ENCODE assay signal across 2 cellular contexts in the genomic region with DNA sequence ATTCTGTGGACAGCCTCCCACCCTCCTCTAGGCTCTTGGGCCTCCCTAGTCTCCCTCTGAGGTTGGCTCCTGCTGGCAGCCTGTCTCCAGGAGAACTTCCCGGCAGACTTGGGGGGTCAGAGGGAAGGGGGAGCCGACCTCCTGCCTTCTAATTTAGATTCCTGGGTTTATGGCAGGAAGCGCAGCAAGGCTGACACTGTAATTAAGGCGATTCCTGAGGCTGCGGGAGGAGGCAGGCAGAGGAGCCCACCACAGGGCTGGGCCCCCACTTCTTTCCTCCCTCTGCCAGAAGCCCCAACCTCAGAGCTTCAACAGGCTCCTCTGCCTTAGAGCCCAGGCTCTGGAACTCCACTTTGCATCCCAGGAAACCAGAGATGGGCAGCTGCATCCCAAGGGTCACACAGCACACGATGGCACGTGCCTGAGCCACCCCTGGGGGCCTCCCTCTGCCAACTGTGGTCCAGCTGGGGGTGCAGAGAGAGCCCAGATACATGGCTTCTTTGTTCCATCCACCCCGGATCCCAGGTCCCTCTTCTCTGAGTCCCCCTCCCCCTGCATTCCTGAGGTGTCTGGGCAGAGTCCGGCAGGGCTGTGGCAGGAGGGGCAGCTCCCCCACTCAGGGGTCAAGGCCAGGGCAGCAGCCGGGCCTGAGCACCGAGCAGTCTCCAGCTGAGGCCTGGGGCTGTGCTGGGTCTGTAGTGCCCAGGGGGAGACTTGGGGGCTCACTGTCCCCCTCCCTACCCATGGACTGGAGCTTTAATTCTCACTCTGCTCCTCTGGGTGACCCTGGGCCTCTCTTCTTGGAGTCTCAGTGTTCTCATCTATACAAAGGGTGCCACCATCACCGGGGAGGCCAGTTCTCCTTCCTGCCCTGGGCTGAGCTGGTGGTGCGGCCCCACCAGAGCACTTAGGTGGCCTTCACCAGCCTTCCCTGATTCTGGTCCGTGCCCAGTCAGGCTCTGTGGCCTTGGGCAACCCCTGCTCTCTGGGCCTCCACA.
TF ChIP-seq lines count a peak whose summit lies in the region.

No MANE protein-coding gene starts in this region.

TF ChIP-seq in HEK293, 187 proteins besides CTCF, POLR2A, EP300 and RAD21:
- TF ChIP-seq ZNF501 (tag by site-specific recombination; IDR thresholded peaks at IDR 0.05) (no peak), ZSCAN16 (tag by site-specific recombination; IDR thresholded peaks at IDR 0.05) (no peak), GLIS1 (tag by site-specific recombination; IDR thresholded peaks at IDR 0.05) (peak; percentile 98), ZNF155 (tag by site-specific recombination; IDR thresholded peaks at IDR 0.05) (no peak), ZNF133 (tag by site-specific recombination; IDR thresholded peaks at IDR 0.05) (no peak), ZNF529 (tag by site-specific recombination; IDR thresholded peaks at IDR 0.05; ENCODE audit: insufficient replicate concordance) (no peak), SP7 (tag by site-specific recombination; IDR thresholded peaks at IDR 0.05) (peak; percentile 56; the same call in 1 of the 2 replicates), ZNF341 (tag by site-specific recombination; IDR thresholded peaks at IDR 0.05; ENCODE audit: low read depth) (no peak), ZNF19 (tag by site-specific recombination; IDR thresholded peaks at IDR 0.05; ENCODE audit: low read depth) (no peak)
TF ChIP-seq in HEK293: peak in this region for 2.

TF ChIP-seq in HepG2, 621 proteins besides CTCF, POLR2A, EP300 and RAD21 (continues in another document):
- TF ChIP-seq ZMYM4 (CRISPR knock-in tag; IDR thresholded peaks at IDR 0.05) (peak; percentile 64), KDM1A (CRISPR knock-in tag; IDR thresholded peaks at IDR 0.05) (peak; percentile 94), MEIS2 (CRISPR knock-in tag; IDR thresholded peaks at IDR 0.05) (no peak; the same call in 1 of the 2 replicates), PHF20 (CRISPR knock-in tag; IDR thresholded peaks at IDR 0.05) (no peak), SMC3 (IDR thresholded peaks at IDR 0.05; ENCODE audit: low read length) (no peak), KDM5B (CRISPR knock-in tag; IDR thresholded peaks at IDR 0.05; ENCODE audit: borderline replicate concordance) (peak; percentile 47; the same call in 1 of the 2 replicates), ZNF572 (CRISPR knock-in tag; IDR thresholded peaks at IDR 0.05) (no peak), ZSCAN5A (CRISPR knock-in tag; IDR thresholded peaks at IDR 0.05; ENCODE audit: borderline replicate concordance) (no peak), ZNF20 (CRISPR knock-in tag; IDR thresholded peaks at IDR 0.05) (no peak), ZNF589 (CRISPR knock-in tag; conservative IDR thresholded peaks at IDR 0.05) (0 out of 2 replicates have a peak, but pooled peaks have one; percentile 46), NCOA1 (CRISPR knock-in tag; IDR thresholded peaks at IDR 0.05) (no peak; the same call in 1 of the 2 replicates), ZNF788 (CRISPR knock-in tag; IDR thresholded peaks at IDR 0.05; ENCODE audit: borderline replicate concordance) (peak; percentile 84; the same call in 1 of the 2 replicates), TEAD3 (CRISPR knock-in tag; optimal IDR thresholded peaks at IDR 0.05; ENCODE audit: borderline replicate concordance) (peak; percentile 99), POLR2G (IDR thresholded peaks at IDR 0.05; ENCODE audit: low read depth, low read length) (no peak), CHD4 (IDR thresholded peaks at IDR 0.05; ENCODE audit: borderline replicate concordance, low read length) (0 out of 2 replicates have a peak, but pooled peaks have one; percentile 62), AHR (CRISPR knock-in tag; IDR thresholded peaks at IDR 0.05) (0 out of 2 replicates have a peak, but pooled peaks have one; percentile 19), KLF6 (CRISPR knock-in tag; IDR thresholded peaks at IDR 0.05) (no peak), REL (CRISPR knock-in tag; conservative IDR thresholded peaks at IDR 0.05) (no peak), JDP2 (CRISPR knock-in tag; IDR thresholded peaks at IDR 0.05; ENCODE audit: borderline replicate concordance) (no peak; the same call in 1 of the 2 replicates), HOXA5 (CRISPR knock-in tag; IDR thresholded peaks at IDR 0.05) (no peak), TP53 (CRISPR knock-in tag; conservative IDR thresholded peaks at IDR 0.05) (no peak), ZNF780A (CRISPR knock-in tag; IDR thresholded peaks at IDR 0.05) (no peak), RXRA (CRISPR knock-in tag; IDR thresholded peaks at IDR 0.05) (peak; percentile 100), ZNF639 (CRISPR knock-in tag; conservative IDR thresholded peaks at IDR 0.05) (no peak), SNAPC4 (CRISPR knock-in tag; IDR thresholded peaks at IDR 0.05) (no peak), TERF1 (CRISPR knock-in tag; IDR thresholded peaks at IDR 0.05) (no peak), TSC22D2 (CRISPR knock-in tag; IDR thresholded peaks at IDR 0.05; ENCODE audit: borderline replicate concordance) (no peak), ZNF563 (CRISPR knock-in tag; IDR thresholded peaks at IDR 0.05) (no peak), ZNF460 (CRISPR knock-in tag; IDR thresholded peaks at IDR 0.05; ENCODE audit: borderline replicate concordance) (peak; percentile 35; the same call in 1 of the 2 replicates), ONECUT2 (CRISPR knock-in tag; IDR thresholded peaks at IDR 0.05) (no peak), NR3C1 (CRISPR knock-in tag; IDR thresholded peaks at IDR 0.05) (no peak), RFX5 (IDR thresholded peaks at IDR 0.05; ENCODE audit: low read depth, low read length) (no peak), YEATS2 (CRISPR knock-in tag; IDR thresholded peaks at IDR 0.05; ENCODE audit: borderline replicate concordance) (0 out of 2 replicates have a peak, but pooled peaks have one; percentile 28), ZNF709 (CRISPR knock-in tag; IDR thresholded peaks at IDR 0.05) (peak; percentile 61; the same call in 1 of the 2 replicates), SALL1 (CRISPR knock-in tag; IDR thresholded peaks at IDR 0.05) (peak; percentile 81; the same call in 1 of the 2 replicates), NAIF1 (CRISPR knock-in tag; IDR thresholded peaks at IDR 0.05; ENCODE audit: borderline replicate concordance) (no peak), MAFG (CRISPR knock-in tag; IDR thresholded peaks at IDR 0.05) (no peak), ZNF672 (CRISPR knock-in tag; IDR thresholded peaks at IDR 0.05) (no peak), ZNF567 (CRISPR knock-in tag; IDR thresholded peaks at IDR 0.05; ENCODE audit: borderline replicate concordance) (no peak), ZNF543 (CRISPR knock-in tag; IDR thresholded peaks at IDR 0.05) (0 out of 2 replicates have a peak, but pooled peaks have one; percentile 27)
- TF ChIP-seq, protein P1, sequence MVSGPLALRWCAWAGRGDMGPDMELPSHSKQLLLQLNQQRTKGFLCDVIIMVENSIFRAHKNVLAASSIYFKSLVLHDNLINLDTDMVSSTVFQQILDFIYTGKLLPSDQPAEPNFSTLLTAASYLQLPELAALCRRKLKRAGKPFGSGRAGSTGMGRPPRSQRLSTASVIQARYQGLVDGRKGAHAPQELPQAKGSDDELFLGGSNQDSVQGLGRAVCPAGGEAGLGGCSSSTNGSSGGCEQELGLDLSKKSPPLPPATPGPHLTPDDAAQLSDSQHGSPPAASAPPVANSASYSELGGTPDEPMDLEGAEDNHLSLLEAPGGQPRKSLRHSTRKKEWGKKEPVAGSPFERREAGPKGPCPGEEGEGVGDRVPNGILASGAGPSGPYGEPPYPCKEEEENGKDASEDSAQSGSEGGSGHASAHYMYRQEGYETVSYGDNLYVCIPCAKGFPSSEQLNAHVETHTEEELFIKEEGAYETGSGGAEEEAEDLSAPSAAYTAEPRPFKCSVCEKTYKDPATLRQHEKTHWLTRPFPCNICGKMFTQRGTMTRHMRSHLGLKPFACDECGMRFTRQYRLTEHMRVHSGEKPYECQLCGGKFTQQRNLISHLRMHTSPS (CRISPR knock-in tag; IDR thresholded peaks at IDR 0.05; ENCODE audit: low read depth): peak; percentile 95
- TF ChIP-seq, protein P2, sequence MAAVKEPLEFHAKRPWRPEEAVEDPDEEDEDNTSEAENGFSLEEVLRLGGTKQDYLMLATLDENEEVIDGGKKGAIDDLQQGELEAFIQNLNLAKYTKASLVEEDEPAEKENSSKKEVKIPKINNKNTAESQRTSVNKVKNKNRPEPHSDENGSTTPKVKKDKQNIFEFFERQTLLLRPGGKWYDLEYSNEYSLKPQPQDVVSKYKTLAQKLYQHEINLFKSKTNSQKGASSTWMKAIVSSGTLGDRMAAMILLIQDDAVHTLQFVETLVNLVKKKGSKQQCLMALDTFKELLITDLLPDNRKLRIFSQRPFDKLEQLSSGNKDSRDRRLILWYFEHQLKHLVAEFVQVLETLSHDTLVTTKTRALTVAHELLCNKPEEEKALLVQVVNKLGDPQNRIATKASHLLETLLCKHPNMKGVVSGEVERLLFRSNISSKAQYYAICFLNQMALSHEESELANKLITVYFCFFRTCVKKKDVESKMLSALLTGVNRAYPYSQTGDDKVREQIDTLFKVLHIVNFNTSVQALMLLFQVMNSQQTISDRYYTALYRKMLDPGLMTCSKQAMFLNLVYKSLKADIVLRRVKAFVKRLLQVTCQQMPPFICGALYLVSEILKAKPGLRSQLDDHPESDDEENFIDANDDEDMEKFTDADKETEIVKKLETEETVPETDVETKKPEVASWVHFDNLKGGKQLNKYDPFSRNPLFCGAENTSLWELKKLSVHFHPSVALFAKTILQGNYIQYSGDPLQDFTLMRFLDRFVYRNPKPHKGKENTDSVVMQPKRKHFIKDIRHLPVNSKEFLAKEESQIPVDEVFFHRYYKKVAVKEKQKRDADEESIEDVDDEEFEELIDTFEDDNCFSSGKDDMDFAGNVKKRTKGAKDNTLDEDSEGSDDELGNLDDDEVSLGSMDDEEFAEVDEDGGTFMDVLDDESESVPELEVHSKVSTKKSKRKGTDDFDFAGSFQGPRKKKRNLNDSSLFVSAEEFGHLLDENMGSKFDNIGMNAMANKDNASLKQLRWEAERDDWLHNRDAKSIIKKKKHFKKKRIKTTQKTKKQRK (IDR thresholded peaks at IDR 0.05; ENCODE audit: low read length): no peak
